In genomic region chr14:58711382-58711781, GRCh38 we compare ENCODE assay signal across 8 cellular contexts.
"Had no signal": no experiment of that assay in that cellular context is flagged by ENCODE, and none has a peak within 500 bp of the region (broad histone marks: within the 10 kb centered on the region; RNA-seq: fewer than 3 reads in every experiment).

No MANE protein-coding gene starts in this region.

- ATAC-seq: GM12878 had no signal

- H3K4me3 ChIP-seq: GM12878 had no signal

- FAIRE-seq: G401.6, GM12878, GM12891, GM12892, GM18507, GM19239 had no signal

- DNase-seq: GDM1, GF-D8 had no signal
